Comparison of ENCODE assay signal across 20 cellular contexts in genomic region chr7:37327288-37327687, GRCh38.
DNase-seq lines count a peak whose midpoint lies in the region; ATAC-seq, FAIRE-seq and TF ChIP-seq lines count a peak whose summit lies in the region.
"Had no signal": no experiment of that assay in that cellular context is flagged by ENCODE, and none has a peak within 500 bp of the region (broad histone marks: within the 10 kb centered on the region; RNA-seq: fewer than 3 reads in every experiment).

No MANE protein-coding gene starts in this region.

- peak overlapping the region; percentile 46 for H3K27ac Mint-ChIP-seq in activated naive CD4-positive, alpha-beta T cell treated with anti-CD3 and anti-CD28 coated beads, Interleukin-2, amount 50 U/mL, for 24 hours
- H3K27ac Mint-ChIP-seq in activated T-helper 17 cell treated with anti-CD3 and anti-CD28 coated beads, Interleukin-2, amount 50 U/mL, for 72 hours, result peak overlapping the region; percentile 78
- H3K27ac Mint-ChIP-seq in stimulated activated effector memory CD8-positive, alpha-beta T cell treated with anti-CD3 and anti-CD28 coated beads, Interleukin-12 subunit alpha, Interleukin-12 subunit beta, amount 100 ng/mL, for 72 hours, result no peak overlapping the region
- H3K27ac Mint-ChIP-seq: B cell; CD8-positive, alpha-beta T cell had no signal

- peak; percentile 56 for ATAC-seq in GM19351 (IDR thresholded peaks at IDR 0.05; ENCODE audit: unreplicated experiment)
- peak; percentile 56 for ATAC-seq in activated T-helper 17 cell treated with anti-CD3 and anti-CD28 coated beads, Interleukin-2, amount 50 U/mL, for 72 hours (replicated peaks)
- ATAC-seq in stimulated activated effector memory CD8-positive, alpha-beta T cell treated with anti-CD3 and anti-CD28 coated beads, Interleukin-12 subunit alpha, Interleukin-12 subunit beta, amount 100 ng/mL, for 72 hours, result peak; percentile 45
- ATAC-seq in GM19035 (IDR thresholded peaks at IDR 0.05; ENCODE audit: unreplicated experiment), result no peak
- ATAC-seq: CD8-positive, alpha-beta T cell had no signal

- no peaks in the 10 kb centered on the region for H3K9me3 Mint-ChIP-seq in activated naive CD4-positive, alpha-beta T cell treated with anti-CD3 and anti-CD28 coated beads, Interleukin-2, amount 50 U/mL, for 24 hours
- H3K9me3 Mint-ChIP-seq in activated T-helper 17 cell treated with anti-CD3 and anti-CD28 coated beads, Interleukin-2, amount 50 U/mL, for 72 hours, result no peaks in the 10 kb centered on the region
- H3K9me3 Mint-ChIP-seq in stimulated activated effector memory CD8-positive, alpha-beta T cell treated with anti-CD3 and anti-CD28 coated beads, Interleukin-12 subunit alpha, Interleukin-12 subunit beta, amount 100 ng/mL, for 72 hours, result no peaks in the 10 kb centered on the region
- H3K9me3 Mint-ChIP-seq: CD8-positive, alpha-beta T cell had no signal

- no peak for TF ChIP-seq CTCF in D721Med (IDR thresholded peaks at IDR 0.05; ENCODE audit: insufficient read depth, missing control alignments)

- H3K4me1 Mint-ChIP-seq in activated naive CD4-positive, alpha-beta T cell treated with anti-CD3 and anti-CD28 coated beads, Interleukin-2, amount 50 U/mL, for 24 hours, result peaks cover 52% of the 10 kb centered on the region
- H3K4me1 Mint-ChIP-seq in activated T-helper 17 cell treated with anti-CD3 and anti-CD28 coated beads, Interleukin-2, amount 50 U/mL, for 72 hours, result peaks cover 40% of the 10 kb centered on the region
- H3K4me1 Mint-ChIP-seq in stimulated activated effector memory CD8-positive, alpha-beta T cell treated with anti-CD3 and anti-CD28 coated beads, Interleukin-12 subunit alpha, Interleukin-12 subunit beta, amount 100 ng/mL, for 72 hours, result peaks cover 38% of the 10 kb centered on the region

- H3K4me3 Mint-ChIP-seq in activated naive CD4-positive, alpha-beta T cell treated with anti-CD3 and anti-CD28 coated beads, Interleukin-2, amount 50 U/mL, for 24 hours, result no peak overlapping the region
- no peak overlapping the region for H3K4me3 Mint-ChIP-seq in activated T-helper 17 cell treated with anti-CD3 and anti-CD28 coated beads, Interleukin-2, amount 50 U/mL, for 72 hours
- H3K4me3 Mint-ChIP-seq in stimulated activated effector memory CD8-positive, alpha-beta T cell treated with anti-CD3 and anti-CD28 coated beads, Interleukin-12 subunit alpha, Interleukin-12 subunit beta, amount 100 ng/mL, for 72 hours, result no peak overlapping the region
- H3K4me3 Mint-ChIP-seq: B cell; CD8-positive, alpha-beta T cell had no signal

- peaks cover 32% of the 10 kb centered on the region for H3K36me3 Mint-ChIP-seq in activated naive CD4-positive, alpha-beta T cell treated with anti-CD3 and anti-CD28 coated beads, Interleukin-2, amount 50 U/mL, for 24 hours
- peaks cover 81% of the 10 kb centered on the region for H3K36me3 Mint-ChIP-seq in activated T-helper 17 cell treated with anti-CD3 and anti-CD28 coated beads, Interleukin-2, amount 50 U/mL, for 72 hours (ENCODE audit: low read depth)
- H3K36me3 Mint-ChIP-seq in stimulated activated effector memory CD8-positive, alpha-beta T cell treated with anti-CD3 and anti-CD28 coated beads, Interleukin-12 subunit alpha, Interleukin-12 subunit beta, amount 100 ng/mL, for 72 hours, result peaks cover 39% of the 10 kb centered on the region

- no peaks in the 10 kb centered on the region for H3K27me3 Mint-ChIP-seq in activated naive CD4-positive, alpha-beta T cell treated with anti-CD3 and anti-CD28 coated beads, Interleukin-2, amount 50 U/mL, for 24 hours
- no peaks in the 10 kb centered on the region for H3K27me3 Mint-ChIP-seq in activated T-helper 17 cell treated with anti-CD3 and anti-CD28 coated beads, Interleukin-2, amount 50 U/mL, for 72 hours
- H3K27me3 Mint-ChIP-seq: B cell had no signal

- no peak for DNase-seq in activated naive CD4-positive, alpha-beta T cell treated with anti-CD3 and anti-CD28 coated beads, Interleukin-2, amount 50 U/mL, for 16 hours
- DNase-seq in stimulated activated effector memory CD8-positive, alpha-beta T cell treated with anti-CD3 and anti-CD28 coated beads, Interleukin-12 subunit alpha, Interleukin-12 subunit beta, amount 100 ng/mL, for 72 hours (ENCODE audit: low spot score in 2 of 2), result no peak
- no peak for DNase-seq in D721Med (ENCODE audit: insufficient read length, low spot score)
- DNase-seq: CD8-positive, alpha-beta T cell; DMS79; GM23248; HCEC 1CT; IMR-90; Karpas-422; MG63; NCI-H1092 treated with DMSO at 0.1 percent for 48 hours; NCI-H2107; NCI-H2227 treated with DMSO at 0.1 percent for 48 hours; NCI-H526; SHP77 had no signal

- FAIRE-seq in D721Med (lab: Jason Lieb, UNC), result no peak
